In genomic region chr2:25331686-25332365, GRCh38 we compare ENCODE assay signal across 1 cellular context.
TF ChIP-seq lines count a peak whose summit lies in the region.

No MANE protein-coding gene starts in this region.

TF ChIP-seq in IMR-90, 13 proteins besides CTCF, POLR2A, EP300 and RAD21:
- TF ChIP-seq ELK1 (IDR thresholded peaks at IDR 0.05; ENCODE audit: borderline replicate concordance, low read depth, low read length) = no peak
- TF ChIP-seq CHD1 (IDR thresholded peaks at IDR 0.05; ENCODE audit: low read depth, low read length) = no peak
- TF ChIP-seq BHLHE40 (IDR thresholded peaks at IDR 0.05; ENCODE audit: low read depth, low read length) = no peak
- TF ChIP-seq RFX5 (IDR thresholded peaks at IDR 0.05; ENCODE audit: low read depth, low read length) = no peak
- TF ChIP-seq, protein P1, sequence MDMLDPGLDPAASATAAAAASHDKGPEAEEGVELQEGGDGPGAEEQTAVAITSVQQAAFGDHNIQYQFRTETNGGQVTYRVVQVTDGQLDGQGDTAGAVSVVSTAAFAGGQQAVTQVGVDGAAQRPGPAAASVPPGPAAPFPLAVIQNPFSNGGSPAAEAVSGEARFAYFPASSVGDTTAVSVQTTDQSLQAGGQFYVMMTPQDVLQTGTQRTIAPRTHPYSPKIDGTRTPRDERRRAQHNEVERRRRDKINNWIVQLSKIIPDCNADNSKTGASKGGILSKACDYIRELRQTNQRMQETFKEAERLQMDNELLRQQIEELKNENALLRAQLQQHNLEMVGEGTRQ (IDR thresholded peaks at IDR 0.05; ENCODE audit: low read depth, low read length) = no peak
